9 cellular contexts compared by ENCODE assay signal in the genomic region with DNA sequence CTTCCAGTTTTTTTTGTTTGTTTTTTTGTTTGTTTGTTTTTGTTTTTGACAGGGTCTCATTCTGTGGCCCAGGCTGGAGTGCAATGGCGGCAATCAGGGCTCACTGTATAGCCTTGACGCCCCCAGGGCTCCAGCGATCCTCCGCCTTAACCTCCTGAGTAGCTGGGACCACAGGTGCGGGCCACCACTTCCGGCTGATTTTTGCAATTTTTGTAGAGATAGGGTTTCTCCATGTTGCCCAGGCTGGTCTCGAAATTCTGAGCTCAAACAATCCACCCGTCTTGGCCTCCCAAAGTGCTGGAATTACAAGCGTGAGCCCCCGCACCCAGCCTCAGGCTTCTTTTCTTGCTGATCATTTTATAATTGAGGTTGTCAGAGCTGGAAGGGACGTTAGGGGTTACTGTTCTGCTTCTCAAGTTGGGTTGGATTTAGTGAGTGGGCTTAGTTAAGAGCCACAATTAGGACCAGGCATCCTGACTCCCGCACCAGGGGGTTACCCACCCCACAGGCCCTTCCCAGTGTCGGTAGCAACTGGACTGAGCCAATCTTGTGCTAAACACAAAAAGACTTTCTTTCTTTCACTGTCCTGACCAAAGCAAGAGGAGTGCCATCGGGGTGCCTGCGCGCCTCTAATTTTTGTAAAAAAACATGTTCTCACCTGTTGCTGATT. TPM values are rescaled to one million over a fixed set of nuclear protein-coding genes. Genes with fewer than 3 reads are reported as not detected.
A peak's percentile ranks its signal among the peaks of the same experiment; 100 is the strongest.
DNase-seq lines count a peak whose midpoint lies in the region; ATAC-seq, FAIRE-seq and TF ChIP-seq lines count a peak whose summit lies in the region.
"Had no signal": no experiment of that assay in that cellular context is flagged by ENCODE, and none has a peak within 500 bp of the region (broad histone marks: within the 10 kb centered on the region; RNA-seq: fewer than 3 reads in every experiment).

No MANE protein-coding gene starts in this region.

- H3K79me1 ChIP-seq in neuronal stem cell (ENCODE audit: low read depth, low read length) = no peaks in the 10 kb centered on the region

- no peak overlapping the region for H2BK12ac ChIP-seq in neuronal stem cell (ENCODE audit: low read length)

- no peak overlapping the region for H2AK5ac ChIP-seq in neuronal stem cell (ENCODE audit: low read depth, low read length)

- H3K4ac ChIP-seq in neuronal stem cell (ENCODE audit: low read length) = no peak overlapping the region

- H3K4me2 ChIP-seq in neuronal stem cell (ENCODE audit: insufficient read depth, low read length, poor library complexity, severe bottlenecking) = peak overlapping the region; percentile 47

- TF ChIP-seq CTCF in bronchial epithelial cell (IDR thresholded peaks at IDR 0.05; ENCODE audit: insufficient read depth, low read length, severe bottlenecking) = no peak

- ATAC-seq in HG02973 (IDR thresholded peaks at IDR 0.05; ENCODE audit: unreplicated experiment) (no peak), GM18520 (IDR thresholded peaks at IDR 0.05; ENCODE audit: unreplicated experiment) (no peak), HG03175 (IDR thresholded peaks at IDR 0.05; ENCODE audit: unreplicated experiment) (no peak)

- H2BK120ac ChIP-seq in neuronal stem cell (ENCODE audit: low read depth, low read length) = no peak overlapping the region

- H3K36me3 ChIP-seq in HUES6 (ENCODE audit: control insufficient read depth, insufficient read depth, low read length) (no peaks in the 10 kb centered on the region), bronchial epithelial cell (ENCODE audit: control insufficient read depth, insufficient read depth, low read length) (no peaks in the 10 kb centered on the region), neuronal stem cell (replicated peaks in 1 of 2; ENCODE audit: control insufficient read depth in 2 of 2, insufficient read depth in 2 of 2, low read length in 2 of 2) (no peaks in the 10 kb centered on the region)

- no peak for FAIRE-seq in bronchial epithelial cell (lab: Jason Lieb, UNC)
- FAIRE-seq: A204.1 had no signal

- peak overlapping the region; percentile 62 for H2AFZ ChIP-seq in neuronal stem cell (ENCODE audit: low read length)

- no peak overlapping the region for H2BK5ac ChIP-seq in neuronal stem cell (ENCODE audit: low read length)

- peaks cover 56% of the 10 kb centered on the region for H3K27me3 ChIP-seq in HUES6 (ENCODE audit: control insufficient read depth, insufficient read depth, low read length)
- peaks cover 3% of the 10 kb centered on the region for H3K27me3 ChIP-seq in bronchial epithelial cell (ENCODE audit: control insufficient read depth, insufficient read depth, low read length)
- peaks cover 7 to 98% (median 43%) of the 10 kb centered on the region in 3 experiments for H3K27me3 ChIP-seq in neuronal stem cell (ENCODE audit: control insufficient read depth in 3 of 3, insufficient read depth in 3 of 3, low read depth in 1 of 3, low read length in 3 of 3)

- H3K27ac ChIP-seq in HUES6 (ENCODE audit: low read depth, low read length) = no peak overlapping the region
- no peak overlapping the region for H3K27ac ChIP-seq in neuronal stem cell (replicated peaks; ENCODE audit: low read length)

- H4K8ac ChIP-seq in neuronal stem cell (ENCODE audit: low read depth, low read length) = no peak overlapping the region

- peak; percentile 23 for DNase-seq in DMS79 treated with DMSO at 0.1 percent for 48 hours (lab: John Stamatoyannopoulos, UW)
- no peak for DNase-seq in DMS79 (lab: John Stamatoyannopoulos, UW)
- DNase-seq in bronchial epithelial cell (ENCODE audit: low read depth) = no peak
- DNase-seq in neuronal stem cell (ENCODE audit: low spot score) = peak; percentile 17

- no peak overlapping the region for H2BK15ac ChIP-seq in neuronal stem cell (ENCODE audit: low read length)

- no peak overlapping the region for H4K91ac ChIP-seq in neuronal stem cell (ENCODE audit: low read depth, low read length, poor library complexity)

- H3K9ac ChIP-seq in HUES6 (ENCODE audit: low read length) (peak overlapping the region; percentile 21), neuronal stem cell (ENCODE audit: low read depth, low read length, poor library complexity) (no peak overlapping the region)

- peak overlapping the region; percentile 72 for H3K4me3 ChIP-seq in HUES6 (ENCODE audit: low read depth, low read length)
- H3K4me3 ChIP-seq in bronchial epithelial cell (ENCODE audit: low read depth, low read length) = peak overlapping the region; percentile 43
- peak overlapping the region; percentile 43 to 45 for H3K4me3 ChIP-seq in neuronal stem cell (ENCODE audit: low read length in 2 of 2)

- no peak overlapping the region for H3K14ac ChIP-seq in neuronal stem cell (ENCODE audit: low read length)

- H3K18ac ChIP-seq in neuronal stem cell (ENCODE audit: low read length) = no peak overlapping the region

- H3K23ac ChIP-seq in neuronal stem cell (ENCODE audit: low read depth, low read length, poor library complexity) = no peak overlapping the region

- no peaks in the 10 kb centered on the region for H3K9me3 ChIP-seq in HUES6 (ENCODE audit: control insufficient read depth, insufficient read depth, low read depth, low read length)
- H3K9me3 ChIP-seq in neuronal stem cell (replicated peaks in 1 of 2; ENCODE audit: control insufficient read depth in 2 of 2, insufficient read depth in 1 of 2, low read depth in 1 of 2, low read length in 2 of 2) = peaks cover 0 to 2% of the 10 kb centered on the region in 2 donors

- WGBS in neuronal stem cell (ENCODE audit: extremely low coverage in 2 of 2, insufficient read length in 2 of 2, insufficient replicate concordance in 1 of 2), 2 donors = no CpG with 5 or more reads among the region's 16 CpGs

- H3K4me1 ChIP-seq in HUES6 (ENCODE audit: control insufficient read depth, insufficient read depth, low read length) = peaks cover 8% of the 10 kb centered on the region
- peaks cover 3 to 9% of the 10 kb centered on the region in 2 donors for H3K4me1 ChIP-seq in neuronal stem cell (ENCODE audit: control insufficient read depth in 2 of 2, insufficient read depth in 1 of 2, low read depth in 1 of 2, low read length in 2 of 2)

RNA-seq across cellular contexts. Expression of gene ZSCAN9, which starts 13.1 kb away (rescaled TPM):
- 12.1 and 14.3 TPM in 2 replicates for total RNA-seq in bronchial epithelial cell
- 15.8 TPM for polyA plus RNA-seq in neuronal stem cell (2013, experiment 1 of 2)
- 16.0 TPM for polyA plus RNA-seq in neuronal stem cell (2013, experiment 2 of 2)

RNA-seq across cellular contexts. Expression of gene ZKSCAN4, which starts 40.1 kb away (rescaled TPM):
- 4.9 and 5.5 TPM in 2 replicates for total RNA-seq in bronchial epithelial cell
- polyA plus RNA-seq in neuronal stem cell (2013, experiment 1 of 2) = 3.5 TPM
- polyA plus RNA-seq in neuronal stem cell (2013, experiment 2 of 2) = 3.7 TPM

RNA-seq across cellular contexts. Expression of gene NKAPL, which starts 47.1 kb away (rescaled TPM):
- 0.79 and 1.2 TPM in 2 replicates for total RNA-seq in bronchial epithelial cell
- polyA plus RNA-seq in neuronal stem cell (2013, experiment 1 of 2) = 0.03 TPM
- polyA plus RNA-seq in neuronal stem cell (2013, experiment 2 of 2) = 0.03 TPM

RNA-seq across cellular contexts. Expression of gene ZSCAN26, which starts 55.0 kb away (rescaled TPM):
- total RNA-seq in bronchial epithelial cell = 4.9 and 8.7 TPM in 2 replicates
- 17.4 TPM for polyA plus RNA-seq in neuronal stem cell (2013, experiment 1 of 2)
- 17.1 TPM for polyA plus RNA-seq in neuronal stem cell (2013, experiment 2 of 2)

Comparison
In these comparisons a context has a peak if more than half of its experiments do, and no peak if none do; other contexts are left out.
1. DNase-seq: peak in DMS79 treated with DMSO at 0.1 percent for 48 hours (single experiment) and neuronal stem cell (single experiment); none in DMS79 (single experiment) and bronchial epithelial cell (single experiment).
2. Peak in every context shown above with its lines, with median percentiles within 50 percentile points of each other: H3K4me3 ChIP-seq.